Comparison of ENCODE assay signal across 1 cellular context in genomic region chr5:80592761-80593160, GRCh38.
A peak's percentile ranks its signal among the peaks of the same experiment; 100 is the strongest.
TF ChIP-seq lines count a peak whose summit lies in the region.

No MANE protein-coding gene starts in this region.

TF ChIP-seq in HepG2, 621 proteins besides CTCF, POLR2A, EP300 and RAD21 (continued from another document):
- TF ChIP-seq ZNF574 (CRISPR knock-in tag; IDR thresholded peaks at IDR 0.05) = 0 out of 2 replicates have a peak, but pooled peaks have one; percentile 21
- TF ChIP-seq ZNF263 (CRISPR knock-in tag; IDR thresholded peaks at IDR 0.05) = peak; percentile 28; the same call in 1 of the 2 replicates
- no peak for TF ChIP-seq KMT2B (CRISPR knock-in tag; IDR thresholded peaks at IDR 0.05)
- no peak for TF ChIP-seq ZNF143 (CRISPR knock-in tag; IDR thresholded peaks at IDR 0.05)
- TF ChIP-seq THYN1 (CRISPR knock-in tag; IDR thresholded peaks at IDR 0.05; ENCODE audit: borderline replicate concordance, low read depth) = no peak
- no peak for TF ChIP-seq FOXO1 (CRISPR knock-in tag; IDR thresholded peaks at IDR 0.05)
- no peak for TF ChIP-seq ZNF44 (CRISPR knock-in tag; IDR thresholded peaks at IDR 0.05)
- TF ChIP-seq ZMYM4 (CRISPR knock-in tag; IDR thresholded peaks at IDR 0.05) = 0 out of 2 replicates have a peak, but pooled peaks have one; percentile 19
- TF ChIP-seq ZFP91 (CRISPR knock-in tag; IDR thresholded peaks at IDR 0.05; ENCODE audit: borderline replicate concordance) = no peak
- TF ChIP-seq ZC3H4 (CRISPR knock-in tag; IDR thresholded peaks at IDR 0.05; ENCODE audit: borderline replicate concordance) = no peak
- TF ChIP-seq SALL1 (CRISPR knock-in tag; IDR thresholded peaks at IDR 0.05) = 0 out of 2 replicates have a peak, but pooled peaks have one; percentile 41
- TF ChIP-seq ZNF121 (CRISPR knock-in tag; IDR thresholded peaks at IDR 0.05) = peak; percentile 70
- TF ChIP-seq ZNF362 (CRISPR knock-in tag; IDR thresholded peaks at IDR 0.05; ENCODE audit: borderline replicate concordance) = peak; percentile 74; the same call in 1 of the 2 replicates
- 0 out of 2 replicates have a peak, but pooled peaks have one; percentile 25 for TF ChIP-seq PAXIP1 (CRISPR knock-in tag; conservative IDR thresholded peaks at IDR 0.05)
- TF ChIP-seq ZNF280D (CRISPR knock-in tag; IDR thresholded peaks at IDR 0.05) = 0 out of 2 replicates have a peak, but pooled peaks have one; percentile 51
- no peak for TF ChIP-seq HMGA1 (CRISPR knock-in tag; conservative IDR thresholded peaks at IDR 0.05)
- TF ChIP-seq ZNF816 (CRISPR knock-in tag; IDR thresholded peaks at IDR 0.05; ENCODE audit: borderline replicate concordance) = no peak
- 0 out of 2 replicates have a peak, but pooled peaks have one; percentile 18 for TF ChIP-seq ISL2 (CRISPR knock-in tag; IDR thresholded peaks at IDR 0.05)
- TF ChIP-seq HOXA5 (CRISPR knock-in tag; IDR thresholded peaks at IDR 0.05) = 0 out of 2 replicates have a peak, but pooled peaks have one; percentile 18
- TF ChIP-seq HNF4A (CRISPR knock-in tag; IDR thresholded peaks at IDR 0.05) = peak; percentile 60
- peak; percentile 69; the same call in 1 of the 2 replicates for TF ChIP-seq ZNF292 (CRISPR knock-in tag; IDR thresholded peaks at IDR 0.05; ENCODE audit: borderline replicate concordance, low read depth)
- TF ChIP-seq ZNF609 (CRISPR knock-in tag; IDR thresholded peaks at IDR 0.05; ENCODE audit: borderline replicate concordance) = 0 out of 2 replicates have a peak, but pooled peaks have one; percentile 22
